1 cellular context compared by ENCODE assay signal in the genomic region with DNA sequence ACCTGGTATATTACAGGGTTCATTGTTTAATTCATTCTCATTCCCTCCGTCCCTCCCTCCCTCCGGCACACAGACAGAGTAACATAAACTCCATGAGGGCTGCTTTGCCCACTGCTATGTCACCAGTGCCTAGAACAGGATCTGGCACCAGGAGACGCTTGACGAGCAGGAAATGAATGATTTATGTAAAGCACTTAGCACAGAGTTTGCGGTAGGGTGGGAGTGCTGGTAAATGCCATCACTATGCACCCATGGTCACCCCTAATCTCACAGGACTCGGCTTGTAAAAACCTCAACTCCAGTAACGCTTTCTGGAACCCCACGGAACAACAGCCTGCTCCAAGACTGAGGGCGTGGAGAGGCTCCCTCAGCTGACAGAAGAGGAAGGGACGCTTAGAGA.
TF ChIP-seq lines count a peak whose summit lies in the region.

No MANE protein-coding gene starts in this region.

TF ChIP-seq in IMR-90, 13 proteins besides CTCF, POLR2A, EP300 and RAD21:
- TF ChIP-seq ELK1 (IDR thresholded peaks at IDR 0.05; ENCODE audit: borderline replicate concordance, low read depth, low read length): no peak
- TF ChIP-seq, protein P1, sequence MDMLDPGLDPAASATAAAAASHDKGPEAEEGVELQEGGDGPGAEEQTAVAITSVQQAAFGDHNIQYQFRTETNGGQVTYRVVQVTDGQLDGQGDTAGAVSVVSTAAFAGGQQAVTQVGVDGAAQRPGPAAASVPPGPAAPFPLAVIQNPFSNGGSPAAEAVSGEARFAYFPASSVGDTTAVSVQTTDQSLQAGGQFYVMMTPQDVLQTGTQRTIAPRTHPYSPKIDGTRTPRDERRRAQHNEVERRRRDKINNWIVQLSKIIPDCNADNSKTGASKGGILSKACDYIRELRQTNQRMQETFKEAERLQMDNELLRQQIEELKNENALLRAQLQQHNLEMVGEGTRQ (IDR thresholded peaks at IDR 0.05; ENCODE audit: low read depth, low read length): no peak
- no peak for TF ChIP-seq NFE2L2 (IDR thresholded peaks at IDR 0.05; ENCODE audit: low read depth, low read length)
- no peak for TF ChIP-seq RFX5 (IDR thresholded peaks at IDR 0.05; ENCODE audit: low read depth, low read length)
- no peak for TF ChIP-seq SMC3 (IDR thresholded peaks at IDR 0.05; ENCODE audit: low read depth, low read length)
- TF ChIP-seq CEBPB (IDR thresholded peaks at IDR 0.05; ENCODE audit: low read depth, low read length): no peak
- no peak for TF ChIP-seq CHD1 (IDR thresholded peaks at IDR 0.05; ENCODE audit: low read depth, low read length)
- TF ChIP-seq MAZ (IDR thresholded peaks at IDR 0.05; ENCODE audit: borderline replicate concordance, low read depth, low read length): no peak
- TF ChIP-seq FOS (IDR thresholded peaks at IDR 0.05; ENCODE audit: low read depth, low read length): no peak
TF ChIP-seq in IMR-90: peak in this region for 0.
